ENCODE assay signal across 13 cellular contexts in genomic region chr17:50424246-50425000, GRCh38. TPM values are rescaled to one million over a fixed set of nuclear protein-coding genes. Genes with fewer than 3 reads are reported as not detected.
DNase-seq lines count a peak whose midpoint lies in the region; ATAC-seq and TF ChIP-seq lines count a peak whose summit lies in the region.
"Had no signal": no experiment of that assay in that cellular context is flagged by ENCODE, and none has a peak within 500 bp of the region (broad histone marks: within the 10 kb centered on the region; RNA-seq: fewer than 3 reads in every experiment).

No MANE protein-coding gene starts in this region.

- no peak for DNase-seq in activated naive CD4-positive, alpha-beta T cell treated with anti-CD3 and anti-CD28 coated beads, Interleukin-2, amount 10 ng/mL, durations not matched to agents 7 days and 5 days
- no peak for DNase-seq in activated naive CD4-positive, alpha-beta T cell treated with anti-CD3 and anti-CD28 coated beads, Interleukin-2, amount 50 U/mL, for 16 hours
- DNase-seq in RWPE2 (ENCODE audit: low spot score), result no peak
- no peak for DNase-seq in lower lobe of right lung
- no peak for DNase-seq in stimulated activated naive CD8-positive, alpha-beta T cell treated with anti-CD3 and anti-CD28 coated beads, Interleukin-15, Interleukin-2, amounts not matched to agents 100 U/mL and 50 U/mL, for 24 hours
- no peak for DNase-seq in NCI-H446 treated with DMSO at 0.1 percent for 48 hours (lab: John Stamatoyannopoulos, UW)
- DNase-seq: amniotic stem cell, glutamatergic neuron had no signal

- peaks cover 3% of the 10 kb centered on the region for H3K27me3 Mint-ChIP-seq in activated naive CD4-positive, alpha-beta T cell treated with anti-CD3 and anti-CD28 coated beads, Interleukin-2, amount 10 ng/mL, durations not matched to agents 7 days and 5 days
- H3K27me3 Mint-ChIP-seq in stimulated activated memory B cell treated with anti-CD40 and anti-IgM and Interleukin-4, amounts not matched to agents 10 μg/mL and 1 μg/mL and 100 μg/mL, for 72 hours, result no peaks in the 10 kb centered on the region

- H3K36me3 ChIP-seq in RWPE2 (ENCODE audit: low read depth), result peaks cover 16% of the 10 kb centered on the region
- no peaks in the 10 kb centered on the region for H3K36me3 ChIP-seq in lower lobe of right lung

- peaks cover 47% of the 10 kb centered on the region for H3K4me1 Mint-ChIP-seq in activated naive CD4-positive, alpha-beta T cell treated with anti-CD3 and anti-CD28 coated beads, Interleukin-2, amount 10 ng/mL, durations not matched to agents 7 days and 5 days
- H3K4me1 Mint-ChIP-seq in stimulated activated memory B cell treated with anti-CD40 and anti-IgM and Interleukin-4, amounts not matched to agents 10 μg/mL and 1 μg/mL and 100 μg/mL, for 72 hours, result peaks cover 59% of the 10 kb centered on the region

- H3K27ac ChIP-seq in RWPE2 (ENCODE audit: poor library complexity, severe bottlenecking) (peak overlapping the region; percentile 92), lower lobe of right lung (peak overlapping the region; percentile 87)

- H3K27me3 ChIP-seq in RWPE2 (ENCODE audit: insufficient read depth, poor library complexity, severe bottlenecking), result no peaks in the 10 kb centered on the region
- H3K27me3 ChIP-seq in lower lobe of right lung (ENCODE audit: low read depth), result no peaks in the 10 kb centered on the region

- no peak overlapping the region for H3K4me3 ChIP-seq in RWPE2 (ENCODE audit: severe bottlenecking)
- H3K4me3 ChIP-seq in lower lobe of right lung, result no peak overlapping the region

- H3K27ac Mint-ChIP-seq in activated naive CD4-positive, alpha-beta T cell treated with anti-CD3 and anti-CD28 coated beads, Interleukin-2, amount 10 ng/mL, durations not matched to agents 7 days and 5 days, result peak overlapping the region; percentile 19
- H3K27ac Mint-ChIP-seq in stimulated activated memory B cell treated with anti-CD40 and anti-IgM and Interleukin-4, amounts not matched to agents 10 μg/mL and 1 μg/mL and 100 μg/mL, for 72 hours, result peak overlapping the region; percentile 88

- H3K9me3 Mint-ChIP-seq in activated naive CD4-positive, alpha-beta T cell treated with anti-CD3 and anti-CD28 coated beads, Interleukin-2, amount 10 ng/mL, durations not matched to agents 7 days and 5 days, result no peaks in the 10 kb centered on the region
- peaks cover under 1% of the 10 kb centered on the region for H3K9me3 Mint-ChIP-seq in stimulated activated memory B cell treated with anti-CD40 and anti-IgM and Interleukin-4, amounts not matched to agents 10 μg/mL and 1 μg/mL and 100 μg/mL, for 72 hours

- H3K9me3 ChIP-seq in RWPE2 (ENCODE audit: severe bottlenecking) (no peaks in the 10 kb centered on the region), lower lobe of right lung (no peaks in the 10 kb centered on the region)

- peaks cover 1% of the 10 kb centered on the region for H3K36me3 Mint-ChIP-seq in activated naive CD4-positive, alpha-beta T cell treated with anti-CD3 and anti-CD28 coated beads, Interleukin-2, amount 10 ng/mL, durations not matched to agents 7 days and 5 days
- H3K36me3 Mint-ChIP-seq in stimulated activated memory B cell treated with anti-CD40 and anti-IgM and Interleukin-4, amounts not matched to agents 10 μg/mL and 1 μg/mL and 100 μg/mL, for 72 hours, result no peaks in the 10 kb centered on the region

- H3K4me1 ChIP-seq in RWPE2 (ENCODE audit: insufficient read depth, poor library complexity, severe bottlenecking) (peaks cover 51% of the 10 kb centered on the region), lower lobe of right lung (peaks cover 67% of the 10 kb centered on the region)

- CTCF ChIA-PET in activated naive CD4-positive, alpha-beta T cell treated with anti-CD3 and anti-CD28 coated beads, Interleukin-2, amount 10 ng/mL, durations not matched to agents 7 days and 5 days (lab: Charles Lee), result no interaction called here

- ATAC-seq in RWPE2 (ENCODE audit: low read depth) (no peak), lower lobe of right lung (no peak)
- no peak for ATAC-seq in stimulated activated memory B cell treated with anti-CD40 and anti-IgM and Interleukin-4, amounts not matched to agents 10 μg/mL and 1 μg/mL and 100 μg/mL, for 72 hours
- no peak for ATAC-seq in stimulated activated naive CD8-positive, alpha-beta T cell treated with anti-CD3 and anti-CD28 coated beads, Interleukin-15, Interleukin-2, amounts not matched to agents 100 U/mL and 50 U/mL, for 24 hours
- no peak for ATAC-seq in activated CD4-positive, CD25-positive, alpha-beta regulatory T cell treated with anti-CD3 and anti-CD28 coated beads, Interleukin-2, amount 50 U/mL, for 24 hours
- ATAC-seq: Panc1 had no signal

- no peak overlapping the region for H3K4me3 Mint-ChIP-seq in activated naive CD4-positive, alpha-beta T cell treated with anti-CD3 and anti-CD28 coated beads, Interleukin-2, amount 10 ng/mL, durations not matched to agents 7 days and 5 days
- H3K4me3 Mint-ChIP-seq in stimulated activated memory B cell treated with anti-CD40 and anti-IgM and Interleukin-4, amounts not matched to agents 10 μg/mL and 1 μg/mL and 100 μg/mL, for 72 hours, result no peak overlapping the region

- intact Hi-C loops in lower lobe of right lung (cut with DNase I), result no loop called here

- TF ChIP-seq CTCF in RWPE2 (IDR thresholded peaks at IDR 0.05; ENCODE audit: poor library complexity, severe bottlenecking) (no peak), lower lobe of right lung (IDR thresholded peaks at IDR 0.05) (no peak)

RNA-seq across cellular contexts. Expression of gene ACSF2, which starts 1.6 kb away (rescaled TPM):
- total RNA-seq in lower lobe of right lung, result 70.4 TPM

RNA-seq across cellular contexts. Expression of gene LRRC59, which starts 27.1 kb away (rescaled TPM):
- total RNA-seq in lower lobe of right lung, result 55.5 TPM

RNA-seq across cellular contexts. Expression of gene CHAD, which starts 44.3 kb away (rescaled TPM):
- not detected for total RNA-seq in lower lobe of right lung
- total RNA-seq: Daoy, LHCN-M2 had no signal

RNA-seq across cellular contexts. Expression of gene EME1, which starts 51.4 kb away (rescaled TPM):
- total RNA-seq in lower lobe of right lung, result 1.8 TPM

RNA-seq across cellular contexts. Expression of gene MRPL27, which starts 51.4 kb away (rescaled TPM):
- 43.9 TPM for total RNA-seq in lower lobe of right lung
